1 cellular context compared by ENCODE assay signal in genomic region chr10:78964952-78965633, GRCh38.
A peak's percentile ranks its signal among the peaks of the same experiment; 100 is the strongest.
TF ChIP-seq lines count a peak whose summit lies in the region.

No MANE protein-coding gene starts in this region.

TF ChIP-seq in K562, 482 proteins besides CTCF, POLR2A, EP300 and RAD21 (continued from another document):
- TF ChIP-seq ARID4B (CRISPR knock-in tag; IDR thresholded peaks at IDR 0.05) (no peak), RBFOX2 (IDR thresholded peaks at IDR 0.05; ENCODE audit: low read depth, low read length) (no peak), CCAR2 (IDR thresholded peaks at IDR 0.05; ENCODE audit: low read depth, low read length) (no peak), ZBTB34 (CRISPR knock-in tag; IDR thresholded peaks at IDR 0.05) (no peak), TBL1XR1 (IDR thresholded peaks at IDR 0.05; ENCODE audit: low read length in 2 of 2) (no peak), NFE2 (IDR thresholded peaks at IDR 0.05; ENCODE audit: low read depth) (peak; percentile 42; the same call in 1 of the 2 replicates), ZNF592 (IDR thresholded peaks at IDR 0.05) (no peak), SFPQ (IDR thresholded peaks at IDR 0.05; ENCODE audit: low read depth, low read length) (no peak), ZZZ3 (IDR thresholded peaks at IDR 0.05) (no peak), EZH2 (IDR thresholded peaks at IDR 0.05; ENCODE audit: borderline replicate concordance, low read depth, low read length) (no peak), ATF1 (CRISPR knock-in tag; IDR thresholded peaks at IDR 0.05) (no peak), ATF1 (tag; IDR thresholded peaks at IDR 0.05) (0 out of 2 replicates have a peak, but pooled peaks have one; percentile 22), GATAD2B (IDR thresholded peaks at IDR 0.05; ENCODE audit: borderline replicate concordance) (no peak), TFAP4 (CRISPR knock-in tag; IDR thresholded peaks at IDR 0.05; ENCODE audit: borderline replicate concordance) (0 out of 2 replicates have a peak, but pooled peaks have one; percentile 12), HMGN3 (IDR thresholded peaks at IDR 0.05; ENCODE audit: borderline replicate concordance, extremely low read depth, insufficient read length, low read depth, low read length) (no peak), FOXO4 (CRISPR knock-in tag; IDR thresholded peaks at IDR 0.05) (no peak), E2F1 (CRISPR knock-in tag; IDR thresholded peaks at IDR 0.05) (no peak), MNT (conservative IDR thresholded peaks at IDR 0.05) (no peak), ETV5 (CRISPR knock-in tag; IDR thresholded peaks at IDR 0.05; ENCODE audit: low read depth) (no peak)
